15 cellular contexts compared by ENCODE assay signal in the genomic region with DNA sequence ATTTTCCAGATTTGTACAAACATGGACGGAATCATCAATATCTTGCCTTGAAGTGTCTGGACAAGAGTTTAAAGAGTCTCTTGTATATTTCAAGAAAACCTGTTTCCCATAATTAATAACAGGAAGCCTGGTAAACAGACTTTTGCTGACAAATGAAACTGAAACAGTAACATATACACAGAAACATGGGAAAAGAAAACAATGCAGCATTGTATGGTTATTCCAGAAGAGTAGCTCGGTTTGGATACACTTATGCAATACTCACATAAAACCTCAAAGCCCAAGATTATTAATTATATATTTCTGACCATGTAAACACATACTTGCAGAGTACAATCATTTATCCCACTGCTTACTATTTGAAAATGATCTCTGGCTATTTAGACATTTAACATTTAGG.
DNase-seq lines count a peak whose midpoint lies in the region; TF ChIP-seq lines count a peak whose summit lies in the region.
"Had no signal": no experiment of that assay in that cellular context is flagged by ENCODE, and none has a peak within 500 bp of the region (broad histone marks: within the 10 kb centered on the region; RNA-seq: fewer than 3 reads in every experiment).

No MANE protein-coding gene starts in this region.

- no peaks in the 10 kb centered on the region for H3K9me3 Mint-ChIP-seq in T-helper 1 cell treated with Interleukin-12 subunit alpha and Interleukin-12 subunit beta and Interleukin-4 antibody, amounts not matched to agents 30 μg/mL and 1 μg/mL, for 36 hours
- H3K9me3 Mint-ChIP-seq: activated naive CD4-positive, alpha-beta T cell treated with anti-CD3 and anti-CD28 coated beads, Interleukin-2, amount 50 U/mL, for 72 hours; dendritic cell treated with granulocyte-macrophage colony-stimulating factor and Interleukin-4, amounts not matched to agents 40 ng/mL and 50 ng/mL, for 4 days had no signal

- H3K4me1 ChIP-seq in spleen (peaks cover 2 to 63% (median 24%) of the 10 kb centered on the region in 6 donors), BE2C (peaks cover 17% of the 10 kb centered on the region)

- peaks cover 0 to 11% (median 1%) of the 10 kb centered on the region in 6 donors for H3K36me3 ChIP-seq in spleen
- peaks cover 8% of the 10 kb centered on the region for H3K36me3 ChIP-seq in BE2C

- no peak for TF ChIP-seq CTCF in foreskin fibroblast (IDR thresholded peaks at IDR 0.05; ENCODE audit: low read depth, low read length)
- TF ChIP-seq CTCF in spleen (IDR thresholded peaks at IDR 0.05 in 8 of 11, conservative IDR thresholded peaks at IDR 0.05 in 3 of 11): no peak
- no peak for TF ChIP-seq CTCF in BE2C (IDR thresholded peaks at IDR 0.05; ENCODE audit: low read depth, low read length)

- peaks cover 42% of the 10 kb centered on the region for H3K4me1 Mint-ChIP-seq in T-helper 1 cell treated with Interleukin-12 subunit alpha and Interleukin-12 subunit beta and Interleukin-4 antibody, amounts not matched to agents 30 μg/mL and 1 μg/mL, for 36 hours (ENCODE audit: low read depth)

- DNase-seq in T-helper 1 cell (no peak), amniotic epithelial cell (ENCODE audit: low read depth) (peak; percentile 81), foreskin fibroblast (peak; percentile 39 to 64), spleen (no peak), BE2C (no peak), epidermal melanocyte (ENCODE audit: insufficient read length, low spot score) (no peak)
- DNase-seq in stimulated activated CD4-positive, alpha-beta T cell treated with anti-CD3 and anti-CD28 coated beads, Interleukin-1b, Interleukin-23, amount 100 ng/mL, for 48 hours: no peak
- DNase-seq: 8988T; activated CD8-positive, alpha-beta memory T cell treated with anti-CD3 and anti-CD28 coated beads, Interleukin-2, amount 50 U/mL, for 4 hours; NCI-H1436; NCI-H526 treated with DMSO at 0.1 percent for 48 hours; occipital lobe had no signal

- H3K9me3 ChIP-seq in spleen (no peaks in the 10 kb centered on the region), BE2C (no peaks in the 10 kb centered on the region)

- H3K27ac ChIP-seq in spleen: peak overlapping the region in 6 of 8 donors; percentile 29 to 70 (median 60)

- H3K27ac Mint-ChIP-seq in T-helper 1 cell treated with Interleukin-12 subunit alpha and Interleukin-12 subunit beta and Interleukin-4 antibody, amounts not matched to agents 30 μg/mL and 1 μg/mL, for 36 hours: no peak overlapping the region
- H3K27ac Mint-ChIP-seq: dendritic cell treated with granulocyte-macrophage colony-stimulating factor and Interleukin-4, amounts not matched to agents 40 ng/mL and 50 ng/mL, for 4 days had no signal

- H3K4me3 Mint-ChIP-seq in T-helper 1 cell treated with Interleukin-12 subunit alpha and Interleukin-12 subunit beta and Interleukin-4 antibody, amounts not matched to agents 30 μg/mL and 1 μg/mL, for 36 hours: peak overlapping the region; percentile 8
- H3K4me3 Mint-ChIP-seq: dendritic cell treated with granulocyte-macrophage colony-stimulating factor and Interleukin-4, amounts not matched to agents 40 ng/mL and 50 ng/mL, for 4 days had no signal

- no peak for TF ChIP-seq POLR2A in spleen (IDR thresholded peaks at IDR 0.05)

- H3K27me3 ChIP-seq in spleen (replicated peaks in 1 of 7): no peaks in the 10 kb centered on the region
- H3K27me3 ChIP-seq in BE2C: no peaks in the 10 kb centered on the region

- intact Hi-C loops in spleen (cut with DNase I; ENCODE audit: low total_unique reads): no loop called here

- H3K4me3 ChIP-seq in foreskin fibroblast (ENCODE audit: low read depth in 1 of 2, low read length in 2 of 2): peak overlapping the region in 1 of 2 donors; percentile 21
- H3K4me3 ChIP-seq in spleen: no peak overlapping the region
- H3K4me3 ChIP-seq in BE2C (ENCODE audit: low read depth, low read length): no peak overlapping the region

- H3K27me3 Mint-ChIP-seq in T-helper 1 cell treated with Interleukin-12 subunit alpha and Interleukin-12 subunit beta and Interleukin-4 antibody, amounts not matched to agents 30 μg/mL and 1 μg/mL, for 36 hours (ENCODE audit: low read depth): no peaks in the 10 kb centered on the region
- H3K27me3 Mint-ChIP-seq: dendritic cell treated with granulocyte-macrophage colony-stimulating factor and Interleukin-4, amounts not matched to agents 40 ng/mL and 50 ng/mL, for 4 days had no signal

- 42 to 64% (median 49%) methylated on average over 2 of the region's 2 CpGs for WGBS in spleen, 5 donors

- H3K36me3 Mint-ChIP-seq in T-helper 1 cell treated with Interleukin-12 subunit alpha and Interleukin-12 subunit beta and Interleukin-4 antibody, amounts not matched to agents 30 μg/mL and 1 μg/mL, for 36 hours (ENCODE audit: low read depth): peaks cover 36% of the 10 kb centered on the region

Comparison
In these comparisons a context has a peak if more than half of its experiments do, and no peak if none do; other contexts are left out.
1. DNase-seq: peak in amniotic epithelial cell (single experiment) and foreskin fibroblast (2 of 2); none in T-helper 1 cell (0 of 5), spleen (single experiment), BE2C (single experiment), stimulated activated CD4-positive, alpha-beta T cell treated with anti-CD3 and anti-CD28 coated beads, Interleukin-1b, Interleukin-23, amount 100 ng/mL, for 48 hours (single experiment) and epidermal melanocyte (single experiment).